ENCODE assay signal across 9 cellular contexts in the genomic region with DNA sequence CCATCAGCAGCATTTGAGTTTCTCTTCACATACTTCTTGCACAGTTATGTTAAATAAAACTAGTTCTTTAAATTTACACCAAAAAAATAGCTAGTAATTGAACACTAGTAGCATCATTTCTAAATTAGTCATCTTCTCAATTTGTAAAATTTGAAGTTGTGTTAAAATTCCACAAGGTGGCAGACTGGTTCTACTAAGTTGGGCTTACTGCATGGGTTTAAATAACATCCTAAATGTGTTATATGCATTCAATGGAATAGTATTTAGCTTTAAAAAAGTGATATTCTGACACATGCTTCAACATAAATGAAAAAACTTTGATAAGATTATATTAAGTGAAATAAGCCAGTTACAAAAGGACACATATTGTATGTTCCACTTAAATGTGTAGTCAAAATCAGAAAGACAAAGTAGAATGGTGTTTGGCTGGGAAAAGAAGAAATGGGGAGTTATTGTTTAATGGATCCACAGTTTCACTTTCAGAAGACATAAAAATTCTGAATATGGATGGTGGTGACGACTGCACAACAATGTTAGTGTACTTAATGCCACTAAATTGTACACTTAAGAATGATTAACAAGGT. TPM values are rescaled to one million over a fixed set of nuclear protein-coding genes. Genes with fewer than 3 reads are reported as not detected.
DNase-seq lines count a peak whose midpoint lies in the region; ATAC-seq and TF ChIP-seq lines count a peak whose summit lies in the region.
"Had no signal": no experiment of that assay in that cellular context is flagged by ENCODE, and none has a peak within 500 bp of the region (broad histone marks: within the 10 kb centered on the region; RNA-seq: fewer than 3 reads in every experiment).

No MANE protein-coding gene starts in this region.

- no peaks in the 10 kb centered on the region for H3K4me1 Mint-ChIP-seq in neural crest cell
- H3K4me1 Mint-ChIP-seq: activated B cell treated with CpG ODN at 0.5 μM for 24 hours had no signal

- H3K27me3 Mint-ChIP-seq in neural crest cell (ENCODE audit: low read depth) = peaks cover 3% of the 10 kb centered on the region

- no peak overlapping the region for H3K27ac Mint-ChIP-seq in neural crest cell (ENCODE audit: unreplicated experiment)
- H3K27ac Mint-ChIP-seq: activated B cell treated with CpG ODN at 0.5 μM for 24 hours had no signal

- no peak for ATAC-seq in HG03135 (IDR thresholded peaks at IDR 0.05; ENCODE audit: unreplicated experiment)

- TF ChIP-seq CTCF in epithelial cell of esophagus (IDR thresholded peaks at IDR 0.05; ENCODE audit: insufficient read depth, low read depth, low read length, missing control alignments) = peak; percentile 48
- TF ChIP-seq CTCF in neural crest cell (conservative IDR thresholded peaks at IDR 0.05) = peak; percentile 80

- H3K4me3 Mint-ChIP-seq in neural crest cell = no peak overlapping the region
- H3K4me3 Mint-ChIP-seq: activated B cell treated with CpG ODN at 0.5 μM for 24 hours had no signal

- DNase-seq in GF-D8 (lab: John Stamatoyannopoulos, UW) (peak; percentile 53), KG1 (lab: John Stamatoyannopoulos, UW) (peak; percentile 18), RKO (ENCODE audit: low spot score) (peak; percentile 88), epithelial cell of esophagus (ENCODE audit: low read depth) (peak; percentile 77), neural crest cell (ENCODE audit: low read depth, low spot score) (no peak), NCI-H187 treated with DMSO at 0.1 percent for 48 hours (lab: John Stamatoyannopoulos, UW) (no peak)
- DNase-seq in activated CD8-positive, alpha-beta memory T cell treated with anti-CD3 and anti-CD28 coated beads for 24 hours = no peak
- DNase-seq: activated B cell treated with CpG ODN at 0.5 μM for 24 hours had no signal

- no peaks in the 10 kb centered on the region for H3K9me3 Mint-ChIP-seq in neural crest cell
- H3K9me3 Mint-ChIP-seq: activated B cell treated with CpG ODN at 0.5 μM for 24 hours had no signal

- no peak overlapping the region for H3K4me3 ChIP-seq in epithelial cell of esophagus (ENCODE audit: low read length)

- H3K36me3 Mint-ChIP-seq in neural crest cell (ENCODE audit: low read depth) = no peaks in the 10 kb centered on the region

RNA-seq across cellular contexts. Expression of a gene that starts 28.7 kb away (rescaled TPM):
- 76.2 and 76.3 TPM in 2 replicates for total RNA-seq in neural crest cell

RNA-seq across cellular contexts. Expression of a gene that starts 33.1 kb away (rescaled TPM):
- 101 TPM in 2 replicates for total RNA-seq in neural crest cell

RNA-seq across cellular contexts. Expression of a gene that starts 33.7 kb away (rescaled TPM):
- total RNA-seq in neural crest cell = 80.4 and 94.1 TPM in 2 replicates

Comparison
In these comparisons a context has a peak if more than half of its experiments do, and no peak if none do; other contexts are left out.
1. DNase-seq: peak in GF-D8 (single experiment), KG1 (single experiment), RKO (single experiment) and epithelial cell of esophagus (single experiment); none in neural crest cell (single experiment), activated CD8-positive, alpha-beta memory T cell treated with anti-CD3 and anti-CD28 coated beads for 24 hours (single experiment) and NCI-H187 treated with DMSO at 0.1 percent for 48 hours (single experiment).